In genomic region chr15:73366766-73367623, GRCh38 we compare ENCODE assay signal across 17 cellular contexts. TPM values are rescaled to one million over a fixed set of nuclear protein-coding genes. Genes with fewer than 3 reads are reported as not detected.
DNase-seq lines count a peak whose midpoint lies in the region; TF ChIP-seq lines count a peak whose summit lies in the region.
"Had no signal": no experiment of that assay in that cellular context is flagged by ENCODE, and none has a peak within 500 bp of the region (broad histone marks: within the 10 kb centered on the region; RNA-seq: fewer than 3 reads in every experiment).

No MANE protein-coding gene starts in this region.

- no peaks in the 10 kb centered on the region for H3K36me3 Mint-ChIP-seq in neural progenitor cell
- H3K36me3 Mint-ChIP-seq: activated naive CD8-positive, alpha-beta T cell treated with anti-CD3 and anti-CD28 coated beads, Interleukin-2, amount 10 ng/mL, durations not matched to agents 7 days and 5 days; immature natural killer cell had no signal

- H3K9ac ChIP-seq in ES-I3 (ENCODE audit: low read depth, low read length): peak overlapping the region; percentile 82
- no peak overlapping the region for H3K9ac ChIP-seq in neural progenitor cell
- H3K9ac ChIP-seq: BLaER1, GM23248 had no signal

- H3K4me1 Mint-ChIP-seq in neural progenitor cell: peaks cover 27% of the 10 kb centered on the region
- H3K4me1 Mint-ChIP-seq: immature natural killer cell had no signal

- intact Hi-C loops in left ventricle myocardium inferior (cut with micrococcal nuclease): no loop called here

- peak overlapping the region; percentile 78 for H2AFZ ChIP-seq in neural progenitor cell (replicated peaks)
- H2AFZ ChIP-seq: GM23248 had no signal

- H3K27me3 Mint-ChIP-seq in neural progenitor cell (ENCODE audit: insufficient read depth, low read depth): peaks cover 31% of the 10 kb centered on the region

- peak overlapping the region; percentile 84 for H3K4me2 ChIP-seq in neural progenitor cell
- H3K4me2 ChIP-seq: BLaER1 had no signal

- DNase-seq in SK-N-DZ (ENCODE audit: low spot score) (peak; percentile 71), left ventricle myocardium inferior (no peak), neural progenitor cell (ENCODE audit: low spot score) (peak; percentile 54), AML-193 (lab: John Stamatoyannopoulos, UW) (no peak), NCI-H526 treated with DMSO at 0.1 percent for 48 hours (lab: John Stamatoyannopoulos, UW) (no peak), NCI-H1048 (lab: John Stamatoyannopoulos, UW) (no peak)
- no peak for DNase-seq in activated effector memory CD4-positive, alpha-beta T cell treated with Interleukin-2 at 50 U/mL for 16 hours
- DNase-seq: activated naive CD8-positive, alpha-beta T cell treated with anti-CD3 and anti-CD28 coated beads, Interleukin-2, amount 10 ng/mL, durations not matched to agents 7 days and 5 days; cerebellar nuclear complex; immature natural killer cell; NCI-H2081 treated with DMSO at 0.1 percent for 48 hours; stimulated activated CD4-positive, alpha-beta T cell treated with anti-CD3 and anti-CD28 coated beads, Interleukin-2, amount 100 ng/mL, for 48 hours; uterus had no signal

- H3F3A ChIP-seq in neural progenitor cell (ENCODE audit: low read depth): peaks cover 6% of the 10 kb centered on the region

- peak overlapping the region; percentile 89 for H3K4me3 Mint-ChIP-seq in neural progenitor cell
- H3K4me3 Mint-ChIP-seq: activated naive CD8-positive, alpha-beta T cell treated with anti-CD3 and anti-CD28 coated beads, Interleukin-2, amount 10 ng/mL, durations not matched to agents 7 days and 5 days; immature natural killer cell had no signal

- H3K27ac ChIP-seq in left ventricle myocardium inferior (replicated peaks) (peak overlapping the region; percentile 55), neural progenitor cell (no peak overlapping the region)
- H3K27ac ChIP-seq: BLaER1, GM23248, SJSA1, uterus had no signal

- no peaks in the 10 kb centered on the region for H3K9me3 Mint-ChIP-seq in neural progenitor cell
- H3K9me3 Mint-ChIP-seq: activated naive CD8-positive, alpha-beta T cell treated with anti-CD3 and anti-CD28 coated beads, Interleukin-2, amount 10 ng/mL, durations not matched to agents 7 days and 5 days; immature natural killer cell had no signal

- H3K36me3 ChIP-seq in ES-I3 (ENCODE audit: insufficient read depth, low read length) (no peaks in the 10 kb centered on the region), left ventricle myocardium inferior (no peaks in the 10 kb centered on the region), neural progenitor cell (no peaks in the 10 kb centered on the region)
- H3K36me3 ChIP-seq: BLaER1, SJSA1, uterus had no signal

- H3K4me1 ChIP-seq in ES-I3 (ENCODE audit: insufficient read depth, low read length): peaks cover 44% of the 10 kb centered on the region
- H3K4me1 ChIP-seq in left ventricle myocardium inferior: peaks cover 49% of the 10 kb centered on the region
- H3K4me1 ChIP-seq in neural progenitor cell: peaks cover 10% of the 10 kb centered on the region
- H3K4me1 ChIP-seq: BLaER1 had no signal

- H3K27me3 ChIP-seq in left ventricle myocardium inferior (ENCODE audit: low read depth) (peaks cover 98% of the 10 kb centered on the region), neural progenitor cell (peaks cover 68% of the 10 kb centered on the region)

- TF ChIP-seq CTCF in left ventricle myocardium inferior (IDR thresholded peaks at IDR 0.05; ENCODE audit: borderline replicate concordance): peak; percentile 26
- no peak for TF ChIP-seq CTCF in neural progenitor cell (IDR thresholded peaks at IDR 0.05)

- H3K4me3 ChIP-seq in left ventricle myocardium inferior (peak overlapping the region; percentile 69), neural progenitor cell (peak overlapping the region; percentile 85)
- H3K4me3 ChIP-seq: BLaER1, SJSA1, uterus had no signal

- H3K27ac Mint-ChIP-seq in neural progenitor cell: no peak overlapping the region
- H3K27ac Mint-ChIP-seq: activated naive CD8-positive, alpha-beta T cell treated with anti-CD3 and anti-CD28 coated beads, Interleukin-2, amount 10 ng/mL, durations not matched to agents 7 days and 5 days; immature natural killer cell had no signal

- no peaks in the 10 kb centered on the region for H3K9me3 ChIP-seq in ES-I3 (ENCODE audit: control insufficient read depth, insufficient read depth, low read length)
- no peaks in the 10 kb centered on the region for H3K9me3 ChIP-seq in left ventricle myocardium inferior (replicated peaks)
- H3K9me3 ChIP-seq in neural progenitor cell (ENCODE audit: low read depth): no peaks in the 10 kb centered on the region
- H3K9me3 ChIP-seq: SJSA1, uterus had no signal

- no peaks in the 10 kb centered on the region for H3K79me2 ChIP-seq in neural progenitor cell (ENCODE audit: low read depth)

- peaks cover 12% of the 10 kb centered on the region for H4K20me1 ChIP-seq in neural progenitor cell (ENCODE audit: low read depth)

RNA-seq across cellular contexts. Expression of gene HCN4, which starts 1.8 kb away (rescaled TPM):
- 1.6 and 1.9 TPM in 2 replicates for polyA plus RNA-seq in SK-N-DZ (2014; cell fraction: cytosol; rRNA removed)
- 1.5 and 1.8 TPM in 2 replicates for polyA plus RNA-seq in SK-N-DZ (2014; cell fraction: nucleus; rRNA removed)
- total RNA-seq in left ventricle myocardium inferior (21.9 TPM), neural progenitor cell (ENCODE audit: low replicate concordance) (0.41 and 0.50 TPM in 2 replicates)
- total RNA-seq: activated naive CD8-positive, alpha-beta T cell treated with anti-CD3 and anti-CD28 coated beads, Interleukin-2, amount 10 ng/mL, durations not matched to agents 7 days and 5 days; GM23248; SJSA1 had no signal
- polyA plus RNA-seq: immature natural killer cell had no signal

Comparison
In these comparisons a context has a peak if more than half of its experiments do, and no peak if none do; other contexts are left out.
1. DNase-seq: peak in SK-N-DZ (single experiment) and neural progenitor cell (single experiment); none in left ventricle myocardium inferior (single experiment), AML-193 (0 of 2), activated effector memory CD4-positive, alpha-beta T cell treated with Interleukin-2 at 50 U/mL for 16 hours (single experiment), NCI-H526 treated with DMSO at 0.1 percent for 48 hours (single experiment) and NCI-H1048 (single experiment).
2. RNA of gene HCN4, which starts 1.8 kb away (total RNA-seq): 21.9 TPM in left ventricle myocardium inferior (single experiment); 0.41 to 0.50 TPM in neural progenitor cell; every median in the first group is over 10 times any median in the second.